ENCODE assay signal across 8 cellular contexts in genomic region chr14:77862154-77862783, GRCh38.
DNase-seq lines count a peak whose midpoint lies in the region; ATAC-seq and TF ChIP-seq lines count a peak whose summit lies in the region.

No MANE protein-coding gene starts in this region.

- no peaks in the 10 kb centered on the region for H3K27me3 Mint-ChIP-seq in activated CD4-positive, alpha-beta T cell treated with anti-CD3 and anti-CD28 coated beads, Interleukin-2, amount 10 ng/mL, durations not matched to agents 7 days and 5 days

- POLR2A ChIA-PET in activated CD4-positive, alpha-beta T cell treated with anti-CD3 and anti-CD28 coated beads, Interleukin-2, amount 10 ng/mL, durations not matched to agents 7 days and 5 days (lab: Charles Lee), result no interaction called here

- peak; percentile 57 for DNase-seq in GM06990 (ENCODE audit: extremely low read depth, insufficient read length)
- peak; percentile 47 for DNase-seq in H4 (ENCODE audit: low spot score)
- peak; percentile 11 for DNase-seq in NCI-H1092 (lab: John Stamatoyannopoulos, UW)
- peak; percentile 79 for DNase-seq in activated CD4-positive, alpha-beta T cell treated with anti-CD3 and anti-CD28 coated beads, Interleukin-2, amount 10 ng/mL, durations not matched to agents 7 days and 5 days
- peak; percentile 82 for DNase-seq in colonic mucosa
- peak; percentile 70 to 93 for DNase-seq in left lung
- DNase-seq in stimulated activated CD4-positive, alpha-beta T cell treated with anti-CD3 and anti-CD28 coated beads, Interleukin-4, amount 100 ng/mL, for 24 hours, result peak; percentile 77
- no peak for DNase-seq in T1000 (lab: John Stamatoyannopoulos, UW)

- H3K36me3 ChIP-seq in GM06990 (ENCODE audit: control insufficient read depth, insufficient read depth, low read length), result no peaks in the 10 kb centered on the region
- H3K36me3 ChIP-seq in colonic mucosa, result no peaks in the 10 kb centered on the region
- peaks cover 0 to 4% of the 10 kb centered on the region in 2 donors for H3K36me3 ChIP-seq in left lung

- CTCF ChIA-PET in activated CD4-positive, alpha-beta T cell treated with anti-CD3 and anti-CD28 coated beads, Interleukin-2, amount 10 ng/mL, durations not matched to agents 7 days and 5 days (lab: Charles Lee), result interaction anchor here (0.6 to 1.7 kb wide), 6 partner anchors 9 to 39 kb away, joined by 3 to 4 read pairs (median 3); no protein-coding TSS in a partner anchor

- peak; percentile 89 for ATAC-seq in left lung

- intact Hi-C loops in colonic mucosa (cut with DNase I), result no loop called here
- intact Hi-C loops in left lung (cut with DNase I), result no loop called here

- H3K27ac ChIP-seq in colonic mucosa (no peak overlapping the region), left lung (no peak overlapping the region)

- H3K4me1 ChIP-seq in colonic mucosa (no peaks in the 10 kb centered on the region), left lung (no peaks in the 10 kb centered on the region)

- H3K4me3 ChIP-seq in GM06990 (replicated peaks; ENCODE audit: low read depth, low read length), result no peak overlapping the region
- no peak overlapping the region for H3K4me3 ChIP-seq in colonic mucosa
- no peak overlapping the region for H3K4me3 ChIP-seq in left lung

- H3K9me3 ChIP-seq in colonic mucosa (no peaks in the 10 kb centered on the region), left lung (no peaks in the 10 kb centered on the region)

- no peaks in the 10 kb centered on the region for H3K36me3 Mint-ChIP-seq in activated CD4-positive, alpha-beta T cell treated with anti-CD3 and anti-CD28 coated beads, Interleukin-2, amount 10 ng/mL, durations not matched to agents 7 days and 5 days (ENCODE audit: low read depth)

- H3K27ac Mint-ChIP-seq in activated CD4-positive, alpha-beta T cell treated with anti-CD3 and anti-CD28 coated beads, Interleukin-2, amount 10 ng/mL, durations not matched to agents 7 days and 5 days, result no peak overlapping the region

- no peak overlapping the region for H3K9ac ChIP-seq in colonic mucosa (ENCODE audit: low read depth in 2 of 2, low read length in 2 of 2)

- TF ChIP-seq CTCF in GM06990 (IDR thresholded peaks at IDR 0.05; ENCODE audit: insufficient read depth, low read length, poor library complexity, severe bottlenecking) (peak; percentile 99), colonic mucosa (IDR thresholded peaks at IDR 0.05) (peak; percentile 95), left lung (IDR thresholded peaks at IDR 0.05) (peak; percentile 92 to 96)

- no peaks in the 10 kb centered on the region for H3K9me3 Mint-ChIP-seq in activated CD4-positive, alpha-beta T cell treated with anti-CD3 and anti-CD28 coated beads, Interleukin-2, amount 10 ng/mL, durations not matched to agents 7 days and 5 days

- H3K4me1 Mint-ChIP-seq in activated CD4-positive, alpha-beta T cell treated with anti-CD3 and anti-CD28 coated beads, Interleukin-2, amount 10 ng/mL, durations not matched to agents 7 days and 5 days, result peaks cover 1% of the 10 kb centered on the region

- no peaks in the 10 kb centered on the region for H3K27me3 ChIP-seq in GM06990 (replicated peaks; ENCODE audit: control insufficient read depth, insufficient read depth, low read length)
- H3K27me3 ChIP-seq in colonic mucosa, result no peaks in the 10 kb centered on the region
- H3K27me3 ChIP-seq in left lung, result no peaks in the 10 kb centered on the region

- no peak overlapping the region for H3K4me3 Mint-ChIP-seq in activated CD4-positive, alpha-beta T cell treated with anti-CD3 and anti-CD28 coated beads, Interleukin-2, amount 10 ng/mL, durations not matched to agents 7 days and 5 days
